20 cellular contexts compared by ENCODE assay signal in the genomic region with DNA sequence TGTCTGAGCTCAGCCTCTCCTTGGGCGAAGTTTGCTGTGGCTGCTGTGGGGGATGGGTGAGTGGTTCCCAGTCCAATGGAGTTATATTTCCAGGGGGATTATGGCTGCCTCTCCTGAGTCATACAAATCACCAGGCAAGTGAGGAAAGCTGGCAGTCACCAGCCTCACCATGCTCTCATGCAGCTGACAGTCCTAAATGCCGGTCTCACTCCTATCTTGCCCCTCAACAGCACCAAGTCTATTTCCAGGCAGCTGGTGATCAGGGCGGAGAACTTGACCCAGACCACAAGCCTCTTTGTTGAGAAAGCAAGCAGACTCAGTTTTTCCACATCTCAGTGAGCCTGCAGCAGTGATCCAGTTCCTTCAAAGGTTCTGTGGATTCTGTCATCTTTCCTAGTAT.
DNase-seq lines count a peak whose midpoint lies in the region; ATAC-seq and TF ChIP-seq lines count a peak whose summit lies in the region.
"Had no signal": no experiment of that assay in that cellular context is flagged by ENCODE, and none has a peak within 500 bp of the region (broad histone marks: within the 10 kb centered on the region; RNA-seq: fewer than 3 reads in every experiment).

No MANE protein-coding gene starts in this region.

- H3K9me2 ChIP-seq in GM23338 (ENCODE audit: insufficient read depth), result no peaks in the 10 kb centered on the region

- H3K27ac Mint-ChIP-seq in GM23338 (peak overlapping the region; percentile 64), WTC11 (0 out of 2 replicates have a peak overlapping the region, but pooled peaks have one; percentile 21), progenitor cell of endocrine pancreas (peak overlapping the region; percentile 57), HFFc6 (no peak overlapping the region)
- H3K27ac Mint-ChIP-seq: B cell; CD4-positive, CD25-positive, alpha-beta regulatory T cell; CD8-positive, alpha-beta T cell had no signal

- peaks cover 4% of the 10 kb centered on the region; the same call in 1 of the 3 replicates for H3K4me1 Mint-ChIP-seq in GM23338
- peaks cover 18% of the 10 kb centered on the region for H3K4me1 Mint-ChIP-seq in WTC11
- H3K4me1 Mint-ChIP-seq in progenitor cell of endocrine pancreas (ENCODE audit: low read depth), result no peaks in the 10 kb centered on the region
- H3K4me1 Mint-ChIP-seq in HFFc6 (ENCODE audit: low read depth), result no peaks in the 10 kb centered on the region; the same call in 1 of the 2 replicates
- H3K4me1 Mint-ChIP-seq: B cell had no signal

- no peak overlapping the region for H3K23ac ChIP-seq in mesendoderm (ENCODE audit: low read length)

- CTCF ChIA-PET in WTC11 (lab: Charles Lee), result interaction anchor here (1.7 kb wide), 1 partner anchor 84 kb away, joined by 3 read pairs; no protein-coding TSS in a partner anchor

- H3K4me1 ChIP-seq in GM23338 (ENCODE audit: insufficient read depth) (no peaks in the 10 kb centered on the region), mesendoderm (ENCODE audit: control insufficient read depth, low read depth, low read length) (no peaks in the 10 kb centered on the region)
- H3K4me1 ChIP-seq: BLaER1 had no signal

- H3K4ac ChIP-seq in mesendoderm (ENCODE audit: low read depth, low read length), result no peak overlapping the region

- H3K27me3 ChIP-seq in GM23338 (ENCODE audit: insufficient read depth) (no peaks in the 10 kb centered on the region), mesendoderm (ENCODE audit: insufficient read depth, low read length, poor library complexity) (no peaks in the 10 kb centered on the region)
- H3K27me3 ChIP-seq: BLaER1 had no signal

- no peaks in the 10 kb centered on the region for H3K9me3 Mint-ChIP-seq in GM23338
- peaks cover 5% of the 10 kb centered on the region; the same call in 1 of the 2 replicates for H3K9me3 Mint-ChIP-seq in WTC11
- peaks cover 15% of the 10 kb centered on the region for H3K9me3 Mint-ChIP-seq in progenitor cell of endocrine pancreas (ENCODE audit: low read depth)
- no peaks in the 10 kb centered on the region for H3K9me3 Mint-ChIP-seq in HFFc6

- H2AFZ ChIP-seq in GM23338, result no peak overlapping the region

- H3K4me3 ChIP-seq in GM23338 (no peak overlapping the region), mesendoderm (ENCODE audit: low read length) (no peak overlapping the region)
- H3K4me3 ChIP-seq: BLaER1 had no signal

- H2BK5ac ChIP-seq in mesendoderm (ENCODE audit: low read length), result no peak overlapping the region

- H3K79me1 ChIP-seq in mesendoderm (ENCODE audit: low read length), result no peaks in the 10 kb centered on the region

- no peak overlapping the region for H4K5ac ChIP-seq in mesendoderm (ENCODE audit: low read length)

- H2AK5ac ChIP-seq in mesendoderm (ENCODE audit: low read length), result no peak overlapping the region

- H4K8ac ChIP-seq in mesendoderm (ENCODE audit: low read depth, low read length), result no peak overlapping the region

- no peak overlapping the region for H3K9ac ChIP-seq in mesendoderm (ENCODE audit: low read length)
- H3K9ac ChIP-seq: BLaER1 had no signal

- no peaks in the 10 kb centered on the region for H4K20me1 ChIP-seq in GM23338 (replicated peaks; ENCODE audit: insufficient read depth)
- H4K20me1 ChIP-seq: BLaER1 had no signal

- DNase-seq in GM23338 (ENCODE audit: low spot score) (no peak), WTC11 (ENCODE audit: low spot score) (no peak), mesendoderm (peak; percentile 4), progenitor cell of endocrine pancreas (ENCODE audit: low spot score, unreplicated experiment) (no peak), NCI-H2196 treated with DMSO at 0.1 percent for 48 hours (lab: John Stamatoyannopoulos, UW; ENCODE audit: unreplicated experiment) (no peak), HFFc6 (no peak), DMS53 treated with DMSO at 0.1 percent for 48 hours (lab: John Stamatoyannopoulos, UW; ENCODE audit: unreplicated experiment) (no peak)
- DNase-seq: CD4-positive, CD25-positive, alpha-beta regulatory T cell; CD8-positive, alpha-beta T cell; DMS 273 treated with DMSO at 0.1 percent for 48 hours; DMS79 treated with DMSO at 0.1 percent for 48 hours; GF-D8; GOT3; H7; HCEC 1CT had no signal

- H3K36me3 Mint-ChIP-seq in GM23338 (ENCODE audit: low read depth) (peaks cover 11% of the 10 kb centered on the region; the same call in 2 of the 3 replicates), WTC11 (no peaks in the 10 kb centered on the region), progenitor cell of endocrine pancreas (ENCODE audit: insufficient read depth) (peaks cover 20% of the 10 kb centered on the region), HFFc6 (ENCODE audit: low read depth) (no peaks in the 10 kb centered on the region; the same call in 1 of the 2 replicates)

- H3K18ac ChIP-seq in mesendoderm (ENCODE audit: low read length), result no peak overlapping the region

- H3K4me3 Mint-ChIP-seq in GM23338 (no peak overlapping the region), WTC11 (no peak overlapping the region), progenitor cell of endocrine pancreas (ENCODE audit: low read depth) (no peak overlapping the region), HFFc6 (no peak overlapping the region)
- H3K4me3 Mint-ChIP-seq: B cell; CD4-positive, CD25-positive, alpha-beta regulatory T cell; CD8-positive, alpha-beta T cell had no signal

- H3K79me2 ChIP-seq in GM23338 (replicated peaks; ENCODE audit: insufficient read depth), result no peaks in the 10 kb centered on the region
- H3K79me2 ChIP-seq in mesendoderm (ENCODE audit: control insufficient read depth, insufficient read depth, low read length), result no peaks in the 10 kb centered on the region

- TF ChIP-seq CTCF in GM23338 (conservative IDR thresholded peaks at IDR 0.05; ENCODE audit: low read depth in 2 of 2), result no peak
- no peak for TF ChIP-seq CTCF in WTC11 (IDR thresholded peaks at IDR 0.05)
- TF ChIP-seq CTCF in progenitor cell of endocrine pancreas (IDR thresholded peaks at IDR 0.05; ENCODE audit: unreplicated experiment), result no peak
- TF ChIP-seq CTCF in HFFc6 (IDR thresholded peaks at IDR 0.05), result no peak

- H2BK120ac ChIP-seq in mesendoderm (ENCODE audit: low read depth, low read length), result no peak overlapping the region

- H3K36me3 ChIP-seq in GM23338 (ENCODE audit: insufficient read depth) (no peaks in the 10 kb centered on the region), mesendoderm (ENCODE audit: control insufficient read depth, insufficient read depth, low read length) (no peaks in the 10 kb centered on the region)

- H2BK15ac ChIP-seq in mesendoderm (replicated peaks; ENCODE audit: low read depth), result no peak overlapping the region

- POLR2A ChIA-PET in WTC11 (lab: Charles Lee), result no interaction called here

- H3K27ac ChIP-seq in GM23338 (ENCODE audit: low read depth) (no peak overlapping the region), mesendoderm (ENCODE audit: low read depth, low read length) (no peak overlapping the region)
- H3K27ac ChIP-seq: 22Rv1, BLaER1, C4-2B had no signal

- H3K27me3 Mint-ChIP-seq in GM23338 (ENCODE audit: insufficient read depth, low read depth, poor library complexity) (no peaks in the 10 kb centered on the region), WTC11 (ENCODE audit: low read depth) (no peaks in the 10 kb centered on the region), progenitor cell of endocrine pancreas (no peaks in the 10 kb centered on the region), HFFc6 (ENCODE audit: insufficient read depth) (no peaks in the 10 kb centered on the region)
- H3K27me3 Mint-ChIP-seq: B cell; CD4-positive, CD25-positive, alpha-beta regulatory T cell had no signal

- H3F3A ChIP-seq in GM23338 (replicated peaks; ENCODE audit: low read depth), result no peaks in the 10 kb centered on the region

- H3K4me2 ChIP-seq in GM23338 (no peak overlapping the region), mesendoderm (ENCODE audit: low read length) (no peak overlapping the region)
- H3K4me2 ChIP-seq: BLaER1 had no signal

- ATAC-seq in GM23338, result no peak
- peak; percentile 47; the same call in 1 of the 2 replicates for ATAC-seq in WTC11
- no peak for ATAC-seq in HG03135 (IDR thresholded peaks at IDR 0.05; ENCODE audit: unreplicated experiment)
- ATAC-seq: CD8-positive, alpha-beta T cell had no signal

- H3K56ac ChIP-seq in mesendoderm (ENCODE audit: low read length), result no peak overlapping the region

- no CpG with 5 or more reads among the region's 3 CpGs for WGBS in mesendoderm (ENCODE audit: extremely low coverage, insufficient coverage, low lambda C conversion rate)

TF ChIP-seq in GM23338, 12 proteins besides CTCF, POLR2A, EP300 and RAD21 (continues in another document):
- TF ChIP-seq EZH2 (IDR thresholded peaks at IDR 0.05; ENCODE audit: low read depth, unreplicated experiment), result no peak

TF ChIP-seq in WTC11, 78 proteins besides CTCF, POLR2A, EP300 and RAD21 (continues in another document):
- TF ChIP-seq SMAD3 (CRISPR knock-in tag; IDR thresholded peaks at IDR 0.05; ENCODE audit: borderline replicate concordance) (no peak), SMAD4 (CRISPR knock-in tag; IDR thresholded peaks at IDR 0.05) (no peak), ZNF317 (CRISPR knock-in tag; IDR thresholded peaks at IDR 0.05; ENCODE audit: borderline replicate concordance, low read depth) (no peak), ZBTB43 (CRISPR knock-in tag; IDR thresholded peaks at IDR 0.05) (no peak)
- TF ChIP-seq, protein P1, sequence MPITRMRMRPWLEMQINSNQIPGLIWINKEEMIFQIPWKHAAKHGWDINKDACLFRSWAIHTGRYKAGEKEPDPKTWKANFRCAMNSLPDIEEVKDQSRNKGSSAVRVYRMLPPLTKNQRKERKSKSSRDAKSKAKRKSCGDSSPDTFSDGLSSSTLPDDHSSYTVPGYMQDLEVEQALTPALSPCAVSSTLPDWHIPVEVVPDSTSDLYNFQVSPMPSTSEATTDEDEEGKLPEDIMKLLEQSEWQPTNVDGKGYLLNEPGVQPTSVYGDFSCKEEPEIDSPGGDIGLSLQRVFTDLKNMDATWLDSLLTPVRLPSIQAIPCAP (CRISPR knock-in tag; IDR thresholded peaks at IDR 0.05), result no peak
